In genomic region chr5:10583663-10584572, GRCh38 we compare ENCODE assay signal across 17 cellular contexts. TPM values are rescaled to one million over a fixed set of nuclear protein-coding genes. Genes with fewer than 3 reads are reported as not detected.
DNase-seq lines count a peak whose midpoint lies in the region; ATAC-seq and TF ChIP-seq lines count a peak whose summit lies in the region.
"Had no signal": no experiment of that assay in that cellular context is flagged by ENCODE, and none has a peak within 500 bp of the region (broad histone marks: within the 10 kb centered on the region; RNA-seq: fewer than 3 reads in every experiment).

No MANE protein-coding gene starts in this region.

- H3K36me3 Mint-ChIP-seq in activated T-helper 1 cell treated with anti-CD3 and anti-CD28 coated beads, Interleukin-12 subunit alpha, Interleukin-12 subunit beta, Interleukin-2, Interleukin-4 antibody, amounts not matched to agents 30 ng/mL and 10 ng/mL and 1 ng/mL, durations not matched to agents 14 hours and 24 hours and 36 hours (ENCODE audit: low read depth): peaks cover 20% of the 10 kb centered on the region
- peaks cover 2% of the 10 kb centered on the region for H3K36me3 Mint-ChIP-seq in chondrocyte (ENCODE audit: low read depth)
- H3K36me3 Mint-ChIP-seq: stimulated activated effector memory CD8-positive, alpha-beta T cell treated with anti-CD3 and anti-CD28 coated beads, Interleukin-12 subunit alpha, Interleukin-12 subunit beta, amount 100 ng/mL, for 72 hours had no signal

- peak overlapping the region; percentile 11 for H3K27ac ChIP-seq in left ventricle myocardium inferior (replicated peaks)
- no peak overlapping the region for H3K27ac ChIP-seq in left lung
- peak overlapping the region; percentile 53 to 69 for H3K27ac ChIP-seq in uterus
- H3K27ac ChIP-seq: cardiac muscle cell, hepatocyte, KMS-11, ovary, SJSA1 had no signal

- TF ChIP-seq POLR2A in uterus (IDR thresholded peaks at IDR 0.05): no peak

- H3K27me3 ChIP-seq in left ventricle myocardium inferior (ENCODE audit: low read depth): no peaks in the 10 kb centered on the region
- no peaks in the 10 kb centered on the region for H3K27me3 ChIP-seq in left lung
- H3K27me3 ChIP-seq in uterus: no peaks in the 10 kb centered on the region
- H3K27me3 ChIP-seq: cardiac muscle cell, hepatocyte, ovary, SJSA1 had no signal

- no peak overlapping the region for H3K27ac Mint-ChIP-seq in activated T-helper 1 cell treated with anti-CD3 and anti-CD28 coated beads, Interleukin-12 subunit alpha, Interleukin-12 subunit beta, Interleukin-2, Interleukin-4 antibody, amounts not matched to agents 30 ng/mL and 10 ng/mL and 1 ng/mL, durations not matched to agents 14 hours and 24 hours and 36 hours
- H3K27ac Mint-ChIP-seq in chondrocyte (ENCODE audit: unreplicated experiment): no peak overlapping the region
- H3K27ac Mint-ChIP-seq: stimulated activated effector memory CD8-positive, alpha-beta T cell treated with anti-CD3 and anti-CD28 coated beads, Interleukin-12 subunit alpha, Interleukin-12 subunit beta, amount 100 ng/mL, for 72 hours had no signal

- no peak for TF ChIP-seq CTCF in left ventricle myocardium inferior (IDR thresholded peaks at IDR 0.05; ENCODE audit: borderline replicate concordance)
- no peak for TF ChIP-seq CTCF in left lung (IDR thresholded peaks at IDR 0.05)
- TF ChIP-seq CTCF in uterus (IDR thresholded peaks at IDR 0.05): no peak
- TF ChIP-seq CTCF in chondrocyte (IDR thresholded peaks at IDR 0.05): no peak

- DNase-seq in left ventricle myocardium inferior (no peak), left cardiac atrium (no peak), NCI-H526 treated with DMSO at 0.1 percent for 48 hours (lab: John Stamatoyannopoulos, UW) (peak; percentile 33), left lung (no peak), uterus (no peak), chondrocyte (ENCODE audit: low spot score) (no peak), SW480 (ENCODE audit: low spot score) (no peak)
- no peak for DNase-seq in activated T-helper 1 cell treated with anti-CD3 and anti-CD28 coated beads, Interleukin-12 subunit alpha, Interleukin-12 subunit beta, Interleukin-2, Interleukin-4 antibody, amounts not matched to agents 30 ng/mL and 10 ng/mL and 1 ng/mL, durations not matched to agents 14 hours and 24 hours and 36 hours (ENCODE audit: low spot score)
- DNase-seq: activated gamma-delta T cell; C1 segment of cervical spinal cord; ovary; stimulated activated CD4-positive, alpha-beta T cell treated with anti-CD3 and anti-CD28 coated beads, Interleukin-2, amount 100 ng/mL, for 24 hours had no signal

- no peak for ATAC-seq in left cardiac atrium
- peak; percentile 29 for ATAC-seq in left lung
- ATAC-seq: stimulated activated effector memory CD8-positive, alpha-beta T cell treated with anti-CD3 and anti-CD28 coated beads, Interleukin-12 subunit alpha, Interleukin-12 subunit beta, amount 100 ng/mL, for 72 hours had no signal

- peaks cover 10% of the 10 kb centered on the region for H3K27me3 Mint-ChIP-seq in activated T-helper 1 cell treated with anti-CD3 and anti-CD28 coated beads, Interleukin-12 subunit alpha, Interleukin-12 subunit beta, Interleukin-2, Interleukin-4 antibody, amounts not matched to agents 30 ng/mL and 10 ng/mL and 1 ng/mL, durations not matched to agents 14 hours and 24 hours and 36 hours (ENCODE audit: insufficient read depth)
- peaks cover 2% of the 10 kb centered on the region for H3K27me3 Mint-ChIP-seq in chondrocyte (ENCODE audit: low read depth)

- H3K9me3 ChIP-seq in left ventricle myocardium inferior (replicated peaks): no peaks in the 10 kb centered on the region
- H3K9me3 ChIP-seq in left lung: no peaks in the 10 kb centered on the region
- H3K9me3 ChIP-seq in uterus: no peaks in the 10 kb centered on the region
- H3K9me3 ChIP-seq: ovary, SJSA1 had no signal

- peaks cover 67% of the 10 kb centered on the region for H3K4me1 Mint-ChIP-seq in activated T-helper 1 cell treated with anti-CD3 and anti-CD28 coated beads, Interleukin-12 subunit alpha, Interleukin-12 subunit beta, Interleukin-2, Interleukin-4 antibody, amounts not matched to agents 30 ng/mL and 10 ng/mL and 1 ng/mL, durations not matched to agents 14 hours and 24 hours and 36 hours (ENCODE audit: low read depth)
- peaks cover 21% of the 10 kb centered on the region for H3K4me1 Mint-ChIP-seq in chondrocyte (ENCODE audit: low read depth)

- intact Hi-C loops in left ventricle myocardium inferior (cut with micrococcal nuclease) (no loop called here), left cardiac atrium (cut with DNase I) (no loop called here), left lung (cut with DNase I) (no loop called here), uterus (cut with DNase I; ENCODE audit: low total_unique reads) (no loop called here)
- intact Hi-C loops in activated T-helper 1 cell treated with anti-CD3 and anti-CD28 coated beads, Interleukin-12 subunit alpha, Interleukin-12 subunit beta, Interleukin-2, Interleukin-4 antibody, amounts not matched to agents 30 ng/mL and 10 ng/mL and 1 ng/mL, durations not matched to agents 14 hours and 24 hours and 36 hours (cut with micrococcal nuclease): no loop called here

- H3K4me3 Mint-ChIP-seq in activated T-helper 1 cell treated with anti-CD3 and anti-CD28 coated beads, Interleukin-12 subunit alpha, Interleukin-12 subunit beta, Interleukin-2, Interleukin-4 antibody, amounts not matched to agents 30 ng/mL and 10 ng/mL and 1 ng/mL, durations not matched to agents 14 hours and 24 hours and 36 hours: no peak overlapping the region
- H3K4me3 Mint-ChIP-seq in chondrocyte (ENCODE audit: unreplicated experiment): no peak overlapping the region
- H3K4me3 Mint-ChIP-seq: stimulated activated effector memory CD8-positive, alpha-beta T cell treated with anti-CD3 and anti-CD28 coated beads, Interleukin-12 subunit alpha, Interleukin-12 subunit beta, amount 100 ng/mL, for 72 hours had no signal

- no peak overlapping the region for H3K4me3 ChIP-seq in left ventricle myocardium inferior
- H3K4me3 ChIP-seq in left lung: no peak overlapping the region
- H3K4me3 ChIP-seq in uterus: peak overlapping the region in 1 of 2 donors; percentile 13
- H3K4me3 ChIP-seq: cardiac muscle cell, hepatocyte, ovary, SJSA1 had no signal

- no peaks in the 10 kb centered on the region for H3K9me3 Mint-ChIP-seq in activated T-helper 1 cell treated with anti-CD3 and anti-CD28 coated beads, Interleukin-12 subunit alpha, Interleukin-12 subunit beta, Interleukin-2, Interleukin-4 antibody, amounts not matched to agents 30 ng/mL and 10 ng/mL and 1 ng/mL, durations not matched to agents 14 hours and 24 hours and 36 hours
- peaks cover 6% of the 10 kb centered on the region for H3K9me3 Mint-ChIP-seq in chondrocyte (ENCODE audit: low read depth)
- H3K9me3 Mint-ChIP-seq: stimulated activated effector memory CD8-positive, alpha-beta T cell treated with anti-CD3 and anti-CD28 coated beads, Interleukin-12 subunit alpha, Interleukin-12 subunit beta, amount 100 ng/mL, for 72 hours had no signal

- H3K4me1 ChIP-seq in left ventricle myocardium inferior (peaks cover 48% of the 10 kb centered on the region), left lung (peaks cover 0 to 20% of the 10 kb centered on the region in 2 donors), uterus (peaks cover 0 to 5% of the 10 kb centered on the region in 2 donors)

- H3K36me3 ChIP-seq in left ventricle myocardium inferior: no peaks in the 10 kb centered on the region
- no peaks in the 10 kb centered on the region for H3K36me3 ChIP-seq in left lung
- no peaks in the 10 kb centered on the region for H3K36me3 ChIP-seq in uterus
- H3K36me3 ChIP-seq: cardiac muscle cell, ovary had no signal

RNA-seq across cellular contexts. Expression of gene ANKRD33B, which starts 20.0 kb away (rescaled TPM):
- 15.2 TPM for total RNA-seq in left ventricle myocardium inferior
- total RNA-seq in left cardiac atrium: 1 to 10 TPM; 2.0 to 4.8 TPM
- total RNA-seq in left lung: 1 to 10 TPM; 1.8 to 6.3 TPM
- 10 to 100 TPM in 1 of 4 donors, 1 to 10 TPM in 3; 2.1 to 24.1 (median 7.6) TPM for total RNA-seq in uterus
- 21.4 and 21.5 TPM in 2 replicates for total RNA-seq in activated T-helper 1 cell treated with anti-CD3 and anti-CD28 coated beads, Interleukin-12 subunit alpha, Interleukin-12 subunit beta, Interleukin-2, Interleukin-4 antibody, amounts not matched to agents 30 ng/mL and 10 ng/mL and 1 ng/mL, durations not matched to agents 14 hours and 24 hours and 36 hours
- total RNA-seq in chondrocyte: 0.80 to 4.0 TPM (median 3.7 TPM) in 3 replicates

Comparison
In these comparisons a context has a peak if more than half of its experiments do, and no peak if none do; other contexts are left out.
1. H3K27ac ChIP-seq: peak in left ventricle myocardium inferior (single experiment) and uterus (2 of 2); none in left lung (0 of 2).